Comparison of ENCODE assay signal across 6 cellular contexts in the genomic region with DNA sequence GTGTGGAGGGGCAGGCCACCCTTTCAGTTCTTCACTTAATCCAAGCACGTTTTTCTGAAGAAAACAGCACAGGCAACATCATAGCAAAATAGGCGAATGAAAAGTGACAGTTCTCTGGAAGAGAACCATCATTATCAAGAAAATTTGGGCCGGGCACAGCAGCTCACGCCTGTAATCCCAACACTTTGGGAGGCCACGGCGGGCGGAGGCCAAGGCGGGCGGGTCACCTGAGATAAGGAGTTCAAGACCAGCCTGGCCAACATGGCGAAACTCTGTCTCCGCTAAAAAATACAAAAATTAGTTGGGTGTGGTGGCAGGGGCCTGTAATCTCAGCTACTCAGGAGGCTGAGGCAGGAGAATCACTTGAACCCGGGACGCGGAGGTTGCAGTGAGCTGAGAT. TPM values are rescaled to one million over a fixed set of nuclear protein-coding genes. Genes with fewer than 3 reads are reported as not detected.
"Had no signal": no experiment of that assay in that cellular context is flagged by ENCODE, and none has a peak within 500 bp of the region (broad histone marks: within the 10 kb centered on the region; RNA-seq: fewer than 3 reads in every experiment).

No MANE protein-coding gene starts in this region.

RNA-seq across cellular contexts. Expression of a gene that starts 9.7 kb away (rescaled TPM):
- total RNA-seq: IMR-90 had no signal

RNA-seq across cellular contexts. Expression of a gene that starts 28.7 kb away (rescaled TPM):
- total RNA-seq: H4, H7, HFFc6, HT1080, IMR-90, K562 had no signal
- polyA plus RNA-seq: IMR-90, K562 had no signal

RNA-seq across cellular contexts. Expression of a gene that starts 57.6 kb away (rescaled TPM):
- total RNA-seq: H4, H7, HFFc6, HT1080, IMR-90, K562 had no signal
- polyA plus RNA-seq: IMR-90, K562 had no signal
